9 cellular contexts compared by ENCODE assay signal in genomic region chr15:71448688-71449114, GRCh38.
A peak's percentile ranks its signal among the peaks of the same experiment; 100 is the strongest.
DNase-seq lines count a peak whose midpoint lies in the region; ATAC-seq and TF ChIP-seq lines count a peak whose summit lies in the region.
"Had no signal": no experiment of that assay in that cellular context is flagged by ENCODE, and none has a peak within 500 bp of the region (broad histone marks: within the 10 kb centered on the region; RNA-seq: fewer than 3 reads in every experiment).

No MANE protein-coding gene starts in this region.

- peak; percentile 63 for TF ChIP-seq CTCF in activated CD8-positive, alpha-beta T cell treated with anti-CD3 and anti-CD28 coated beads for 36 hours (IDR thresholded peaks at IDR 0.05)

- no peaks in the 10 kb centered on the region for H3K4me1 Mint-ChIP-seq in activated CD8-positive, alpha-beta T cell treated with anti-CD3 and anti-CD28 coated beads for 36 hours (ENCODE audit: low read depth)

- no peaks in the 10 kb centered on the region for H3K36me3 Mint-ChIP-seq in activated CD8-positive, alpha-beta T cell treated with anti-CD3 and anti-CD28 coated beads for 36 hours (ENCODE audit: low read depth)

- no peaks in the 10 kb centered on the region for H3K9me3 Mint-ChIP-seq in activated CD8-positive, alpha-beta T cell treated with anti-CD3 and anti-CD28 coated beads for 36 hours

- no peak overlapping the region for H3K4me3 Mint-ChIP-seq in activated CD8-positive, alpha-beta T cell treated with anti-CD3 and anti-CD28 coated beads for 36 hours

- DNase-seq in NCI-H1436 (lab: John Stamatoyannopoulos, UW) (peak; percentile 44), NCI-H1436 treated with DMSO at 0.1 percent for 48 hours (lab: John Stamatoyannopoulos, UW) (no peak), NCI-H2029 (lab: John Stamatoyannopoulos, UW) (peak; percentile 20), left cardiac atrium (no peak), skeletal muscle cell (ENCODE audit: low read depth) (peak; percentile 36)
- DNase-seq in activated CD8-positive, alpha-beta T cell treated with anti-CD3 and anti-CD28 coated beads for 36 hours: peak; percentile 4

- no peak overlapping the region for H3K27ac Mint-ChIP-seq in activated CD8-positive, alpha-beta T cell treated with anti-CD3 and anti-CD28 coated beads for 36 hours

- POLR2A ChIA-PET in activated CD8-positive, alpha-beta T cell treated with anti-CD3 and anti-CD28 coated beads for 36 hours (lab: Charles Lee): no interaction called here

- ATAC-seq in activated CD8-positive, alpha-beta T cell treated with anti-CD3 and anti-CD28 coated beads for 36 hours: no peak
- ATAC-seq in left cardiac atrium (peak; percentile 55 to 65), HG03280 (IDR thresholded peaks at IDR 0.05; ENCODE audit: unreplicated experiment) (no peak), GM19324 (IDR thresholded peaks at IDR 0.05; ENCODE audit: low FRiP score, unreplicated experiment) (no peak)

- CTCF ChIA-PET in activated CD8-positive, alpha-beta T cell treated with anti-CD3 and anti-CD28 coated beads for 36 hours (lab: Charles Lee): interaction anchor here (0.9 kb wide), 1 partner anchor 37 kb away, joined by 3 read pairs; no protein-coding TSS in a partner anchor

- no peaks in the 10 kb centered on the region for H3K27me3 Mint-ChIP-seq in activated CD8-positive, alpha-beta T cell treated with anti-CD3 and anti-CD28 coated beads for 36 hours

- intact Hi-C loops in activated CD8-positive, alpha-beta T cell treated with anti-CD3 and anti-CD28 coated beads for 36 hours (cut with micrococcal nuclease): loop anchor here (10.0 kb wide), 1 partner anchor 286 kb away; no protein-coding TSS in a partner anchor
- intact Hi-C loops in left cardiac atrium (cut with DNase I): loop anchor here (2.0 to 10.0 kb wide), 5 partner anchors 206 to 474 kb away; partner anchors contain the start of gene THSD4 (in 1 of the 2)

- H3K4me3 ChIP-seq in skeletal muscle cell (ENCODE audit: low read depth, low read length): no peak overlapping the region
- H3K4me3 ChIP-seq: BLaER1 had no signal

Comparison
In these comparisons a context has a peak if more than half of its experiments do, and no peak if none do; other contexts are left out.
1. DNase-seq: peak in NCI-H1436 (single experiment), NCI-H2029 (single experiment), activated CD8-positive, alpha-beta T cell treated with anti-CD3 and anti-CD28 coated beads for 36 hours (single experiment) and skeletal muscle cell (single experiment); none in NCI-H1436 treated with DMSO at 0.1 percent for 48 hours (single experiment) and left cardiac atrium (single experiment).
2. ATAC-seq: peak in left cardiac atrium (2 of 2); none in activated CD8-positive, alpha-beta T cell treated with anti-CD3 and anti-CD28 coated beads for 36 hours (single experiment), HG03280 (single experiment) and GM19324 (single experiment).